ENCODE assay signal across 24 cellular contexts in genomic region chr5:157606046-157606445, GRCh38. TPM values are rescaled to one million over a fixed set of nuclear protein-coding genes. Genes with fewer than 3 reads are reported as not detected.
DNase-seq lines count a peak whose midpoint lies in the region; ATAC-seq and TF ChIP-seq lines count a peak whose summit lies in the region.
"Had no signal": no experiment of that assay in that cellular context is flagged by ENCODE, and none has a peak within 500 bp of the region (broad histone marks: within the 10 kb centered on the region; RNA-seq: fewer than 3 reads in every experiment).

No MANE protein-coding gene starts in this region.

- ATAC-seq in activated T-cell treated with anti-CD3 and anti-CD28 coated beads, Interleukin-2, amount 50 U/mL, for 72 hours (replicated peaks in 1 of 2): no peak
- no peak for ATAC-seq in activated CD8-positive, alpha-beta T cell treated with anti-CD3 and anti-CD28 coated beads for 36 hours
- ATAC-seq in T-cell (replicated peaks in 1 of 4): no peak
- ATAC-seq: activated T-cell treated with anti-CD3 and anti-CD28 coated beads, Interleukin-2, amount 50 U/mL, for 4 hours; gastroesophageal sphincter; left cardiac atrium had no signal

- TF ChIP-seq CTCF in activated CD8-positive, alpha-beta T cell treated with anti-CD3 and anti-CD28 coated beads for 36 hours (IDR thresholded peaks at IDR 0.05): no peak
- TF ChIP-seq CTCF in right atrium auricular region (IDR thresholded peaks at IDR 0.05): no peak

- H4K91ac ChIP-seq in neuronal stem cell (ENCODE audit: low read depth, low read length, poor library complexity): no peak overlapping the region

- no peak overlapping the region for H2AFZ ChIP-seq in neuronal stem cell (ENCODE audit: low read length)

- no peak overlapping the region for H2BK120ac ChIP-seq in neuronal stem cell (ENCODE audit: low read depth, low read length)

- intact Hi-C loops in activated CD8-positive, alpha-beta T cell treated with anti-CD3 and anti-CD28 coated beads for 36 hours (cut with micrococcal nuclease): loop anchor here (2.0 kb wide), 1 partner anchor 125 kb away; the partner anchor contains the start of gene THG1L

- H3K4me1 ChIP-seq in neuronal stem cell (ENCODE audit: control insufficient read depth in 2 of 2, insufficient read depth in 1 of 2, low read depth in 1 of 2, low read length in 2 of 2): no peaks in the 10 kb centered on the region
- H3K4me1 ChIP-seq in right atrium auricular region: no peaks in the 10 kb centered on the region
- H3K4me1 ChIP-seq: adrenal gland, gastroesophageal sphincter had no signal

- peak overlapping the region in 1 of 2 donors; percentile 29 for H3K4me3 Mint-ChIP-seq in activated T-cell treated with anti-CD3 and anti-CD28 coated beads, Interleukin-2, amount 50 U/mL, for 72 hours
- H3K4me3 Mint-ChIP-seq in activated CD8-positive, alpha-beta T cell treated with anti-CD3 and anti-CD28 coated beads for 36 hours: no peak overlapping the region
- H3K4me3 Mint-ChIP-seq in T-cell: no peak overlapping the region
- H3K4me3 Mint-ChIP-seq: activated CD4-positive, alpha-beta T cell treated with anti-CD3 and anti-CD28 coated beads, Interleukin-2, amount 10 ng/mL, durations not matched to agents 7 days and 5 days; activated T-cell treated with anti-CD3 and anti-CD28 coated beads, Interleukin-2, amount 50 U/mL, for 4 hours; H9; mesothelial cell of epicardium had no signal

- no peaks in the 10 kb centered on the region for H3K36me3 ChIP-seq in neuronal stem cell (replicated peaks in 1 of 2; ENCODE audit: control insufficient read depth in 2 of 2, insufficient read depth in 2 of 2, low read length in 2 of 2)
- no peaks in the 10 kb centered on the region for H3K36me3 ChIP-seq in right atrium auricular region
- H3K36me3 ChIP-seq: adrenal gland, cardiac muscle cell, gastroesophageal sphincter had no signal

- no peak overlapping the region for H3K23ac ChIP-seq in neuronal stem cell (ENCODE audit: low read depth, low read length, poor library complexity)

- no peak overlapping the region for H3K9ac ChIP-seq in neuronal stem cell (ENCODE audit: low read depth, low read length, poor library complexity)

- no peak overlapping the region for H3K27ac ChIP-seq in neuronal stem cell (replicated peaks; ENCODE audit: low read length)
- no peak overlapping the region for H3K27ac ChIP-seq in right atrium auricular region
- H3K27ac ChIP-seq: adrenal gland, cardiac muscle cell, gastroesophageal sphincter had no signal

- H2BK15ac ChIP-seq in neuronal stem cell (ENCODE audit: low read length): no peak overlapping the region

- no peak overlapping the region for H3K18ac ChIP-seq in neuronal stem cell (ENCODE audit: low read length)

- H3K9me3 ChIP-seq in neuronal stem cell (replicated peaks in 1 of 2; ENCODE audit: control insufficient read depth in 2 of 2, insufficient read depth in 1 of 2, low read depth in 1 of 2, low read length in 2 of 2) (peaks cover 0 to 3% of the 10 kb centered on the region in 2 donors), right atrium auricular region (no peaks in the 10 kb centered on the region)
- H3K9me3 ChIP-seq: adrenal gland, gastroesophageal sphincter had no signal

- H3K36me3 Mint-ChIP-seq in activated T-cell treated with anti-CD3 and anti-CD28 coated beads, Interleukin-2, amount 50 U/mL, for 72 hours (ENCODE audit: insufficient read depth in 2 of 2): peaks cover 0 to 1% of the 10 kb centered on the region in 2 donors
- H3K36me3 Mint-ChIP-seq in activated CD8-positive, alpha-beta T cell treated with anti-CD3 and anti-CD28 coated beads for 36 hours (ENCODE audit: low read depth): peaks cover 3% of the 10 kb centered on the region
- no peaks in the 10 kb centered on the region for H3K36me3 Mint-ChIP-seq in T-cell
- H3K36me3 Mint-ChIP-seq: mesothelial cell of epicardium had no signal

- H3K14ac ChIP-seq in neuronal stem cell (ENCODE audit: low read length): peak overlapping the region; percentile 63

- H4K8ac ChIP-seq in neuronal stem cell (ENCODE audit: low read depth, low read length): no peak overlapping the region

- H3K4me2 ChIP-seq in neuronal stem cell (ENCODE audit: insufficient read depth, low read length, poor library complexity, severe bottlenecking): no peak overlapping the region

- no peak overlapping the region for H3K4me3 ChIP-seq in neuronal stem cell (ENCODE audit: low read length in 2 of 2)
- H3K4me3 ChIP-seq in right atrium auricular region: no peak overlapping the region
- H3K4me3 ChIP-seq: adrenal gland, cardiac muscle cell, gastroesophageal sphincter had no signal

- POLR2A ChIA-PET in activated CD8-positive, alpha-beta T cell treated with anti-CD3 and anti-CD28 coated beads for 36 hours (lab: Charles Lee): no interaction called here
- POLR2A ChIA-PET in T-cell (lab: Charles Lee): interaction anchor here in 1 of 2 donors (0.6 kb wide), 2 partner anchors 33 to 204 kb away, joined by 3 to 4 read pairs; no protein-coding TSS in a partner anchor

- H3K4ac ChIP-seq in neuronal stem cell (ENCODE audit: low read length): no peak overlapping the region

- no peaks in the 10 kb centered on the region for H3K27me3 ChIP-seq in neuronal stem cell (ENCODE audit: control insufficient read depth in 3 of 3, insufficient read depth in 3 of 3, low read depth in 1 of 3, low read length in 3 of 3)
- H3K27me3 ChIP-seq in right atrium auricular region: no peaks in the 10 kb centered on the region
- H3K27me3 ChIP-seq: adrenal gland, cardiac muscle cell, gastroesophageal sphincter had no signal

- H3K9me3 Mint-ChIP-seq in activated T-cell treated with anti-CD3 and anti-CD28 coated beads, Interleukin-2, amount 50 U/mL, for 72 hours: no peaks in the 10 kb centered on the region
- peaks cover 5% of the 10 kb centered on the region for H3K9me3 Mint-ChIP-seq in activated CD8-positive, alpha-beta T cell treated with anti-CD3 and anti-CD28 coated beads for 36 hours
- H3K9me3 Mint-ChIP-seq in T-cell: no peaks in the 10 kb centered on the region
- H3K9me3 Mint-ChIP-seq: activated CD4-positive, alpha-beta T cell treated with anti-CD3 and anti-CD28 coated beads, Interleukin-2, amount 10 ng/mL, durations not matched to agents 7 days and 5 days; activated T-cell treated with anti-CD3 and anti-CD28 coated beads, Interleukin-2, amount 50 U/mL, for 4 hours; H9 had no signal

- no peak overlapping the region for H2AK5ac ChIP-seq in neuronal stem cell (ENCODE audit: low read depth, low read length)

- H2BK12ac ChIP-seq in neuronal stem cell (ENCODE audit: low read length): no peak overlapping the region

- peaks cover 75% of the 10 kb centered on the region for H3K4me1 Mint-ChIP-seq in activated T-cell treated with anti-CD3 and anti-CD28 coated beads, Interleukin-2, amount 50 U/mL, for 72 hours (ENCODE audit: low read depth)
- peaks cover 63% of the 10 kb centered on the region for H3K4me1 Mint-ChIP-seq in activated CD8-positive, alpha-beta T cell treated with anti-CD3 and anti-CD28 coated beads for 36 hours (ENCODE audit: low read depth)
- H3K4me1 Mint-ChIP-seq in T-cell: peaks cover 41 to 65% (median 59%) of the 10 kb centered on the region in 3 donors
- H3K4me1 Mint-ChIP-seq: H9 had no signal

- H3K79me1 ChIP-seq in neuronal stem cell (ENCODE audit: low read depth, low read length): no peaks in the 10 kb centered on the region

- H2BK5ac ChIP-seq in neuronal stem cell (ENCODE audit: low read length): no peak overlapping the region

- peak overlapping the region; percentile 47 for H3K27ac Mint-ChIP-seq in activated T-cell treated with anti-CD3 and anti-CD28 coated beads, Interleukin-2, amount 50 U/mL, for 72 hours
- H3K27ac Mint-ChIP-seq in activated CD8-positive, alpha-beta T cell treated with anti-CD3 and anti-CD28 coated beads for 36 hours: peak overlapping the region; percentile 64
- peak overlapping the region in 1 of 2 donors; percentile 70 for H3K27ac Mint-ChIP-seq in T-cell
- H3K27ac Mint-ChIP-seq: activated CD4-positive, alpha-beta T cell treated with anti-CD3 and anti-CD28 coated beads, Interleukin-2, amount 10 ng/mL, durations not matched to agents 7 days and 5 days; H9; mesothelial cell of epicardium had no signal

- no CpG with 5 or more reads among the region's 2 CpGs for WGBS in neuronal stem cell (ENCODE audit: extremely low coverage in 2 of 2, insufficient read length in 2 of 2, insufficient replicate concordance in 1 of 2), 2 donors

- DNase-seq in activated T-cell treated with anti-CD3 and anti-CD28 coated beads, Interleukin-2, amount 50 U/mL, for 72 hours: no peak
- DNase-seq in activated T-cell treated with anti-CD3 and anti-CD28 coated beads for 4 hours (no peak), HCEC 1CT (peak; percentile 54), neuronal stem cell (ENCODE audit: low spot score) (no peak), right atrium auricular region (ENCODE audit: low spot score) (no peak), SW 1271 (lab: John Stamatoyannopoulos, UW) (no peak), T-cell (no peak)
- DNase-seq in activated CD8-positive, alpha-beta T cell treated with anti-CD3 and anti-CD28 coated beads for 36 hours: no peak
- DNase-seq: activated CD4-positive, alpha-beta T cell treated with anti-CD3 and anti-CD28 coated beads, Interleukin-2, amount 10 ng/mL, durations not matched to agents 7 days and 5 days; activated T-cell treated with anti-CD3 and anti-CD28 coated beads, Interleukin-2, amount 50 U/mL, for 4 hours; adrenal gland; DMS153; H9; left cardiac atrium; NCI-H1436; NCI-H82; stimulated activated CD4-positive, alpha-beta T cell treated with anti-CD3 and anti-CD28 coated beads, Interleukin-1b, Interleukin-23, amount 100 ng/mL, for 48 hours had no signal

- no peaks in the 10 kb centered on the region for H3K27me3 Mint-ChIP-seq in activated T-cell treated with anti-CD3 and anti-CD28 coated beads, Interleukin-2, amount 50 U/mL, for 72 hours (ENCODE audit: low read depth)
- H3K27me3 Mint-ChIP-seq in activated CD8-positive, alpha-beta T cell treated with anti-CD3 and anti-CD28 coated beads for 36 hours: no peaks in the 10 kb centered on the region
- no peaks in the 10 kb centered on the region for H3K27me3 Mint-ChIP-seq in T-cell
- H3K27me3 Mint-ChIP-seq: activated CD4-positive, alpha-beta T cell treated with anti-CD3 and anti-CD28 coated beads, Interleukin-2, amount 10 ng/mL, durations not matched to agents 7 days and 5 days had no signal

- CTCF ChIA-PET in activated CD8-positive, alpha-beta T cell treated with anti-CD3 and anti-CD28 coated beads for 36 hours (lab: Charles Lee): interaction anchor here (0.9 kb wide), 1 partner anchor 10 kb away, joined by 3 read pairs; no protein-coding TSS in a partner anchor
- CTCF ChIA-PET in T-cell (lab: Charles Lee): no interaction called here

RNA-seq across cellular contexts. Expression of gene ADAM19, which starts 30.5 kb away (rescaled TPM):
- total RNA-seq in activated T-cell treated with anti-CD3 and anti-CD28 coated beads, Interleukin-2, amount 50 U/mL, for 72 hours: 100 to 1,000 TPM in 1 of 2 donors, 10 to 100 TPM in 1; 50.2 to 127 TPM
- 10 to 100 TPM; 12.3 to 12.9 TPM for total RNA-seq in activated CD8-positive, alpha-beta T cell treated with anti-CD3 and anti-CD28 coated beads for 36 hours
- polyA plus RNA-seq in neuronal stem cell (2013, experiment 1 of 2): 13.3 TPM
- polyA plus RNA-seq in neuronal stem cell (2013, experiment 2 of 2): 13.9 TPM
- 10 to 100 TPM; 13.1 to 49.5 TPM for total RNA-seq in right atrium auricular region
- 10 to 100 TPM; 30.7 to 64.1 (median 41.8) TPM for total RNA-seq in T-cell

RNA-seq across cellular contexts. Expression of gene SOX30, which starts 46.2 kb away (rescaled TPM):
- 1 to 10 TPM in 1 of 2 donors, under 1 TPM in 1; 0.34 to 2.0 TPM for total RNA-seq in activated T-cell treated with anti-CD3 and anti-CD28 coated beads, Interleukin-2, amount 50 U/mL, for 72 hours
- total RNA-seq in activated CD8-positive, alpha-beta T cell treated with anti-CD3 and anti-CD28 coated beads for 36 hours: under 1 TPM; 0.11 to 0.16 TPM
- 0.29 TPM for polyA plus RNA-seq in neuronal stem cell (2013, experiment 1 of 2)
- 0.32 TPM for polyA plus RNA-seq in neuronal stem cell (2013, experiment 2 of 2)
- total RNA-seq in right atrium auricular region (under 1 TPM in 1 of 2 donors, not detected in 1; 0.89 TPM), T-cell (under 1 TPM in 3 of 5 donors, not detected in 2; 0.10 to 0.44 (median 0.13) TPM)
- total RNA-seq: cardiac muscle cell, dermis microvascular lymphatic vessel endothelial cell, H9, mesothelial cell of epicardium, SK-MEL-5, subcutaneous adipose tissue had no signal
- polyA plus RNA-seq: cardiac muscle cell, neural cell had no signal
